ENCODE assay signal across 18 cellular contexts in genomic region chr5:177490992-177491391, GRCh38. TPM values are rescaled to one million over a fixed set of nuclear protein-coding genes. Genes with fewer than 3 reads are reported as not detected.
DNase-seq lines count a peak whose midpoint lies in the region; TF ChIP-seq lines count a peak whose summit lies in the region.
"Had no signal": no experiment of that assay in that cellular context is flagged by ENCODE, and none has a peak within 500 bp of the region (broad histone marks: within the 10 kb centered on the region; RNA-seq: fewer than 3 reads in every experiment).

No MANE protein-coding gene starts in this region.

- no peak for TF ChIP-seq EP300 in tibial nerve (IDR thresholded peaks at IDR 0.05)

- peak overlapping the region; percentile 20 for H3K27ac Mint-ChIP-seq in T-helper 2 cell treated with Interferon-gamma antibody and Interleukin-4, amounts not matched to agents 5 μg/mL and 100 μg/mL, for 36 hours
- H3K27ac Mint-ChIP-seq: activated CD4-positive, alpha-beta T cell treated with anti-CD3 and anti-CD28 coated beads for 36 hours; activated naive CD4-positive, alpha-beta T cell treated with anti-CD3 and anti-CD28 coated beads for 36 hours; CD4-positive, alpha-beta T cell had no signal

- no peak overlapping the region for H3K4me3 Mint-ChIP-seq in T-helper 2 cell treated with Interferon-gamma antibody and Interleukin-4, amounts not matched to agents 5 μg/mL and 100 μg/mL, for 36 hours
- H3K4me3 Mint-ChIP-seq: activated CD4-positive, alpha-beta T cell treated with anti-CD3 and anti-CD28 coated beads for 36 hours; activated naive CD4-positive, alpha-beta T cell treated with anti-CD3 and anti-CD28 coated beads for 36 hours; CD4-positive, alpha-beta T cell had no signal

- DNase-seq in T-helper 2 cell treated with Interferon-gamma antibody and Interleukin-4, amounts not matched to agents 5 μg/mL and 100 μg/mL, for 36 hours (ENCODE audit: low spot score): no peak
- no peak for DNase-seq in T-helper 2 cell
- peak; percentile 40 for DNase-seq in astrocyte of the hippocampus (ENCODE audit: low read depth, low spot score)
- DNase-seq in tibial nerve (ENCODE audit: low spot score in 2 of 2): no peak
- DNase-seq in COR-L47 (lab: John Stamatoyannopoulos, UW): no peak
- no peak for DNase-seq in activated CD4-positive, alpha-beta T cell treated with anti-CD3 and anti-CD28 coated beads for 4 hours
- no peak for DNase-seq in HT-29 (ENCODE audit: low spot score)
- DNase-seq: activated naive CD4-positive, alpha-beta T cell treated with anti-CD3 and anti-CD28 coated beads for 36 hours; activated T-cell treated with anti-CD3 and anti-CD28 coated beads for 4 hours; midbrain; NCI-H1417 treated with DMSO at 0.1 percent for 48 hours; NCI-H226; SIG-M5 had no signal

- no peak for TF ChIP-seq POLR2A in tibial nerve (IDR thresholded peaks at IDR 0.05)

- H3K4me1 ChIP-seq in muscle layer of colon (ENCODE audit: insufficient read depth, low read length) (peaks cover 73% of the 10 kb centered on the region), tibial nerve (peaks cover 0 to 71% (median 30%) of the 10 kb centered on the region in 4 donors)

- peaks cover 22% of the 10 kb centered on the region for H3K36me3 Mint-ChIP-seq in T-helper 2 cell treated with Interferon-gamma antibody and Interleukin-4, amounts not matched to agents 5 μg/mL and 100 μg/mL, for 36 hours (ENCODE audit: low read depth)

- H3K27me3 Mint-ChIP-seq in T-helper 2 cell treated with Interferon-gamma antibody and Interleukin-4, amounts not matched to agents 5 μg/mL and 100 μg/mL, for 36 hours (ENCODE audit: low read depth): no peaks in the 10 kb centered on the region
- H3K27me3 Mint-ChIP-seq: activated CD4-positive, alpha-beta T cell treated with anti-CD3 and anti-CD28 coated beads for 36 hours; CD4-positive, alpha-beta T cell had no signal

- H3K4me1 Mint-ChIP-seq in T-helper 2 cell treated with Interferon-gamma antibody and Interleukin-4, amounts not matched to agents 5 μg/mL and 100 μg/mL, for 36 hours (ENCODE audit: low read depth): peaks cover 16% of the 10 kb centered on the region

- H3K9me3 ChIP-seq in muscle layer of colon (ENCODE audit: low read length) (no peaks in the 10 kb centered on the region), tibial nerve (no peaks in the 10 kb centered on the region)

- WGBS in tibial nerve, 2 donors: 85 to 89% methylated on average over 16 of the region's 16 CpGs

- H3K9ac ChIP-seq in muscle layer of colon (ENCODE audit: low read length): no peak overlapping the region

- TF ChIP-seq CTCF in tibial nerve (IDR thresholded peaks at IDR 0.05): no peak

- peak overlapping the region; percentile 61 for H3K27ac ChIP-seq in muscle layer of colon (ENCODE audit: low read depth, low read length)
- H3K27ac ChIP-seq in tibial nerve: peak overlapping the region in 3 of 4 donors; percentile 34 to 93 (median 65)
- H3K27ac ChIP-seq: 22Rv1, hepatocyte had no signal

- H3K9me3 Mint-ChIP-seq in T-helper 2 cell treated with Interferon-gamma antibody and Interleukin-4, amounts not matched to agents 5 μg/mL and 100 μg/mL, for 36 hours: no peaks in the 10 kb centered on the region
- H3K9me3 Mint-ChIP-seq: activated naive CD4-positive, alpha-beta T cell treated with anti-CD3 and anti-CD28 coated beads for 36 hours; CD4-positive, alpha-beta T cell had no signal

- no peaks in the 10 kb centered on the region for H3K27me3 ChIP-seq in muscle layer of colon (ENCODE audit: control insufficient read depth in 1 of 2, insufficient read depth in 2 of 2, low read length in 2 of 2)
- H3K27me3 ChIP-seq in tibial nerve: no peaks in the 10 kb centered on the region
- H3K27me3 ChIP-seq: hepatocyte had no signal

- H3K36me3 ChIP-seq in muscle layer of colon (ENCODE audit: insufficient read depth, low read length) (peaks cover 73% of the 10 kb centered on the region), tibial nerve (peaks cover 0 to 64% (median 0%) of the 10 kb centered on the region in 3 donors)

- H3K4me3 ChIP-seq in muscle layer of colon (ENCODE audit: low read depth in 1 of 2, low read length in 2 of 2): peak overlapping the region in 1 of 2 donors; percentile 14
- H3K4me3 ChIP-seq in tibial nerve: no peak overlapping the region
- H3K4me3 ChIP-seq: hepatocyte had no signal

RNA-seq across cellular contexts. Expression of gene PDLIM7, which starts 6.4 kb away (rescaled TPM):
- total RNA-seq in tibial nerve: 100 to 1,000 TPM in 1 of 4 donors, 10 to 100 TPM in 3; 78.0 to 138 (median 89.9) TPM
- 32.2 and 34.7 TPM in 2 replicates for total RNA-seq in HT-29 (2014; rRNA removed; shearing (Covaris generic))

RNA-seq across cellular contexts. Expression of gene DBN1, which starts 17.6 kb away (rescaled TPM):
- 100 to 1,000 TPM in 3 of 4 donors, 10 to 100 TPM in 1; 89.8 to 139 (median 111) TPM for total RNA-seq in tibial nerve
- 11.3 and 12.9 TPM in 2 replicates for total RNA-seq in HT-29 (2014; rRNA removed; shearing (Covaris generic))

RNA-seq across cellular contexts. Expression of gene DOK3, which starts 18.6 kb away (rescaled TPM):
- total RNA-seq in tibial nerve: 10 to 100 TPM in 3 of 4 donors, 1 to 10 TPM in 1; 7.8 to 20.1 (median 11.5) TPM
- 1.6 and 1.9 TPM in 2 replicates for total RNA-seq in HT-29 (2014; rRNA removed; shearing (Covaris generic))

RNA-seq across cellular contexts. Expression of gene DDX41, which starts 25.8 kb away (rescaled TPM):
- 100 to 1,000 TPM in 2 of 4 donors, 10 to 100 TPM in 2; 85.3 to 139 (median 105) TPM for total RNA-seq in tibial nerve
- 240 and 269 TPM in 2 replicates for total RNA-seq in HT-29 (2014; rRNA removed; shearing (Covaris generic))

RNA-seq across cellular contexts. Expression of gene PRR7, which starts 44.4 kb away (rescaled TPM):
- total RNA-seq in tibial nerve: 10 to 100 TPM in 1 of 4 donors, 1 to 10 TPM in 3; 5.1 to 11.2 (median 7.5) TPM
- total RNA-seq in HT-29 (2014; rRNA removed; shearing (Covaris generic)): 69.3 and 86.7 TPM in 2 replicates
